Comparison of ENCODE assay signal across 8 cellular contexts in the genomic region with DNA sequence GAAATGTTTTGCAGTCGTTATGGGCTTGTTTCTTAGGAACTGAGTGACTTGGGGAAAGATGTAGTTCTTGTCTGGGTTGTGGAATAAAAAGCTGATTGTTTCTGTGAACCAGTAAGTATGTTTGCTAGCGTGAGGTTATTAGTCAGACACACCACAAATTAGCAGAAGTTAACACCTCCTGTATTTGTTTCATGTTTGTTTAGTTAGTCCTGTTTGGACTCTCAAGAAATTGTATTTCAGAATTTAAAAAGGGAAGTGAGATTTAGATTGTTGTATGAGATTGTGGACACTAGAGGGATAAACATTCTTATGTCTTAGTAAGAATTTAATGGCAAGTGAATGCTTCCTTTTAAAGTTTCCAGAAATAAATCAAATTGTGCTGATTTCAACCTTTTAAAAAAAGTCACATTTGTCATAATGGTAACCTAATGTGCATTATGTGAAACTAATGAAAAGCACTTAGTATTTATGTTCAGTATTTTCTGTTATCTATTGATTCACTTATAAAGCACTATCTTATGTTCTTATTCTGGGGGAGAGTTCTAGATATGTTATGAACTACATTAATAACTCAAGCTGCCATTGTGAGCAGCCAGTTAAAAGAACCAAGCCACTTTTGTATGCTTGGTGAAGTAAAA. TPM values are rescaled to one million over a fixed set of nuclear protein-coding genes. Genes with fewer than 3 reads are reported as not detected.
DNase-seq lines count a peak whose midpoint lies in the region; ATAC-seq and TF ChIP-seq lines count a peak whose summit lies in the region.

No MANE protein-coding gene starts in this region.

- peak overlapping the region; percentile 14 to 57 (median 24) for H3K27ac ChIP-seq in transverse colon

- peaks cover 0 to 6% (median 0%) of the 10 kb centered on the region in 4 donors for H3K36me3 ChIP-seq in transverse colon
- no peaks in the 10 kb centered on the region; the same call in 1 of the 2 replicates for H3K36me3 ChIP-seq in BE2C
- no peaks in the 10 kb centered on the region for H3K36me3 ChIP-seq in H7 (replicated peaks; ENCODE audit: control insufficient read depth, insufficient read depth, low read length)

- H3K4me3 Mint-ChIP-seq in endothelial cell (ENCODE audit: unreplicated experiment) = no peak overlapping the region

- intact Hi-C loops in transverse colon (cut with DNase I; ENCODE audit: low total_unique reads) = no loop called here

- H3K4me3 ChIP-seq in transverse colon = no peak overlapping the region
- H3K4me3 ChIP-seq in BE2C (ENCODE audit: low read depth, low read length) = no peak overlapping the region
- no peak overlapping the region for H3K4me3 ChIP-seq in H7 (ENCODE audit: insufficient read depth, low read depth, low read length)

- in situ Hi-C loops in transverse colon (cut with MboI; ENCODE audit: low pct_ligation_motif_present in 1 of 4, low pct_unique_long_range_greater_than_20kb in 1 of 4, low sequenced_read_pairs in 3 of 4) = no loop called here

- no peaks in the 10 kb centered on the region for H3K27me3 Mint-ChIP-seq in endothelial cell (ENCODE audit: unreplicated experiment)

- DNase-seq in ELR (ENCODE audit: low read depth) (peak; percentile 55), KG1 (lab: John Stamatoyannopoulos, UW) (peak; percentile 11), endothelial cell (ENCODE audit: low spot score) (no peak), transverse colon (no peak), NCI-H1930 (lab: John Stamatoyannopoulos, UW) (no peak), BE2C (no peak), H7 (no peak)

- H3K27me3 ChIP-seq in transverse colon = no peaks in the 10 kb centered on the region
- no peaks in the 10 kb centered on the region for H3K27me3 ChIP-seq in BE2C
- no peaks in the 10 kb centered on the region for H3K27me3 ChIP-seq in H7 (ENCODE audit: control insufficient read depth, insufficient read depth, low read length)

- TF ChIP-seq CTCF in endothelial cell (IDR thresholded peaks at IDR 0.05; ENCODE audit: unreplicated experiment) = peak; percentile 21
- peak in 1 of 5 experiments; percentile 11 for TF ChIP-seq CTCF in transverse colon (IDR thresholded peaks at IDR 0.05)
- TF ChIP-seq CTCF in BE2C (IDR thresholded peaks at IDR 0.05; ENCODE audit: low read depth, low read length) = no peak

- H3K27ac Mint-ChIP-seq in endothelial cell (ENCODE audit: unreplicated experiment) = no peak overlapping the region

- TF ChIP-seq POLR2A in transverse colon (IDR thresholded peaks at IDR 0.05) = no peak

- H3K4me1 ChIP-seq in transverse colon (peaks cover 0 to 10% (median 0%) of the 10 kb centered on the region in 4 donors), BE2C (peaks cover 4% of the 10 kb centered on the region; the same call in 1 of the 2 replicates)

- H3K9me3 Mint-ChIP-seq in endothelial cell (ENCODE audit: unreplicated experiment) = no peaks in the 10 kb centered on the region

- TF ChIP-seq EP300 in transverse colon (IDR thresholded peaks at IDR 0.05; ENCODE audit: low read depth) = no peak

- H3K36me3 Mint-ChIP-seq in endothelial cell (ENCODE audit: low read depth, unreplicated experiment) = no peaks in the 10 kb centered on the region

- H3K4me1 Mint-ChIP-seq in endothelial cell (ENCODE audit: unreplicated experiment) = peaks cover 8% of the 10 kb centered on the region

- WGBS in transverse colon (ENCODE audit: low coverage in 1 of 2), 2 donors = 33 to 47% methylated on average over 2 of the region's 2 CpGs

- H3K9me3 ChIP-seq in transverse colon (no peaks in the 10 kb centered on the region), BE2C (no peaks in the 10 kb centered on the region)

- peak; percentile 98 for ATAC-seq in GM21576 (IDR thresholded peaks at IDR 0.05; ENCODE audit: unreplicated experiment)

RNA-seq across cellular contexts. Expression of a gene that starts 25.6 kb away (rescaled TPM):
- total RNA-seq in endothelial cell (ENCODE audit: unreplicated experiment) = 9.3 TPM
- 10 to 100 TPM in 1 of 4 donors, 1 to 10 TPM in 3; 3.8 to 14.1 (median 7.7) TPM for total RNA-seq in transverse colon
- 4.8 TPM for polyA plus RNA-seq in BE2C (2012; ENCODE audit: insufficient read depth, insufficient read length, low read depth)
- 0.63 and 0.66 TPM in 2 replicates for total RNA-seq in H7 (2014; rRNA removed; shearing (Covaris generic))

RNA-seq across cellular contexts. Expression of a gene that starts 47.1 kb away (rescaled TPM):
- total RNA-seq in endothelial cell (ENCODE audit: unreplicated experiment) (8.5 TPM), transverse colon (10 to 100 TPM in 2 of 4 donors, 1 to 10 TPM in 1, under 1 TPM in 1; 0.80 to 20.2 (median 8.2) TPM)
- 7.3 TPM for polyA plus RNA-seq in BE2C (2012; ENCODE audit: insufficient read depth, insufficient read length, low read depth)
- total RNA-seq in H7 (2014; rRNA removed; shearing (Covaris generic)) = 12.4 and 13.5 TPM in 2 replicates

Comparison
In these comparisons a context has a peak if more than half of its experiments do, and no peak if none do; other contexts are left out.
1. DNase-seq: peak in ELR (single experiment) and KG1 (single experiment); none in endothelial cell (single experiment), transverse colon (single experiment), NCI-H1930 (0 of 2), BE2C (single experiment) and H7 (single experiment).